Comparison of ENCODE assay signal across 1 cellular context in genomic region chr22:43007519-43008102, GRCh38.
A peak's percentile ranks its signal among the peaks of the same experiment; 100 is the strongest.
TF ChIP-seq lines count a peak whose summit lies in the region.

No MANE protein-coding gene starts in this region.

TF ChIP-seq in K562, 482 proteins besides CTCF, POLR2A, EP300 and RAD21 (continued from another document):
- no peak for TF ChIP-seq STAG1 (CRISPR knock-in tag; IDR thresholded peaks at IDR 0.05; ENCODE audit: borderline replicate concordance)
- no peak for TF ChIP-seq ZNF311 (CRISPR knock-in tag; IDR thresholded peaks at IDR 0.05)
- peak; percentile 66; the same call in 1 of the 2 replicates for TF ChIP-seq ZBED1 (IDR thresholded peaks at IDR 0.05)
- peak in 1 of 2 experiments; percentile 68; a peak in 1 of 4 replicates for TF ChIP-seq RCOR1 (IDR thresholded peaks at IDR 0.05; ENCODE audit: borderline replicate concordance in 1 of 2, low read depth in 2 of 2, low read length in 2 of 2)
- TF ChIP-seq YY1 (IDR thresholded peaks at IDR 0.05; ENCODE audit: borderline replicate concordance in 1 of 3, control insufficient read depth in 1 of 3, extremely low read depth in 1 of 3, insufficient read depth in 3 of 3, insufficient read length in 1 of 3, insufficient replicate concordance in 2 of 3, low read depth in 1 of 3, low read length in 2 of 3), result peak in 2 of 3 experiments; percentile 22 to 61
- 0 out of 2 replicates have a peak, but pooled peaks have one; percentile 20 for TF ChIP-seq MITF (IDR thresholded peaks at IDR 0.05)
- peak; percentile 88 for TF ChIP-seq STAT5A (IDR thresholded peaks at IDR 0.05; ENCODE audit: borderline replicate concordance, low read length)
- peak in 1 of 2 experiments; percentile 72; a peak in 3 of 4 replicates for TF ChIP-seq MNT (conservative IDR thresholded peaks at IDR 0.05)
- TF ChIP-seq FOXK2 (conservative IDR thresholded peaks at IDR 0.05 in 1 of 2, IDR thresholded peaks at IDR 0.05 in 1 of 2; ENCODE audit: low read depth in 2 of 2), result peak; percentile 60 to 74
- peak; percentile 84 for TF ChIP-seq PHB2 (IDR thresholded peaks at IDR 0.05; ENCODE audit: low read depth)
- TF ChIP-seq ARID1B (IDR thresholded peaks at IDR 0.05), result peak; percentile 96
- TF ChIP-seq EP400 (IDR thresholded peaks at IDR 0.05), result peak; percentile 22; the same call in 1 of the 2 replicates
- TF ChIP-seq HDAC1 (IDR thresholded peaks at IDR 0.05), result peak in 1 of 2 experiments; percentile 77; a peak in 2 of 4 replicates
- peak; percentile 65 for TF ChIP-seq SMAD4 (CRISPR knock-in tag; conservative IDR thresholded peaks at IDR 0.05)
- peak; percentile 91 for TF ChIP-seq FOSL1 (tag; conservative IDR thresholded peaks at IDR 0.05)
- TF ChIP-seq TEAD1 (CRISPR knock-in tag; IDR thresholded peaks at IDR 0.05), result peak in 1 of 2 experiments; percentile 77; a peak in 2 of 4 replicates
- TF ChIP-seq ESRRB (CRISPR knock-in tag; IDR thresholded peaks at IDR 0.05; ENCODE audit: borderline replicate concordance), result no peak
- no peak for TF ChIP-seq RBBP5 (IDR thresholded peaks at IDR 0.05; ENCODE audit: borderline replicate concordance, insufficient read depth, low read length, poor library complexity, severe bottlenecking)
- TF ChIP-seq NCOA1 (IDR thresholded peaks at IDR 0.05; ENCODE audit: low read depth), result peak; percentile 74; the same call in 1 of the 2 replicates
- no peak for TF ChIP-seq ZNF668 (CRISPR knock-in tag; IDR thresholded peaks at IDR 0.05)
- TF ChIP-seq CREM (IDR thresholded peaks at IDR 0.05; ENCODE audit: low read depth), result peak; percentile 68
- TF ChIP-seq HES1 (IDR thresholded peaks at IDR 0.05; ENCODE audit: low read depth), result 0 out of 2 replicates have a peak, but pooled peaks have one; percentile 53
- TF ChIP-seq MTA3 (IDR thresholded peaks at IDR 0.05; ENCODE audit: borderline replicate concordance), result peak; percentile 69; the same call in 1 of the 2 replicates
- TF ChIP-seq MYC (IDR thresholded peaks at IDR 0.05; ENCODE audit: low read depth, low read length), result 0 out of 2 replicates have a peak, but pooled peaks have one; percentile 26
- no peak for TF ChIP-seq MYC (CRISPR knock-in tag; IDR thresholded peaks at IDR 0.05; ENCODE audit: borderline replicate concordance, low read depth)
